1 cellular context compared by ENCODE assay signal in the genomic region with DNA sequence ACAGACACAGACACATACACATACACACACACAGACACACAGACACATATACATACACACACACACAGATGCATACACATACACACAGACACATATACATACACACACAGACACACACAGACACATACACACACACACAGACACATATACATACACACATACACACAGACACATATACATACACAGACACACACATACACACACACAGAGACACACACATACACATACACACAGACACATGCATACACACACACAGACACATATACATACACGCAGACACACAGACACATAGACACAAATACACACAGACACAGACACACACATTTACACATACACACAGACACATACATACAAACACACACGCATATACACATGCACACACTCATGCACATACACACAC.
TF ChIP-seq lines count a peak whose summit lies in the region.

No MANE protein-coding gene starts in this region.

TF ChIP-seq in HepG2, 621 proteins besides CTCF, POLR2A, EP300 and RAD21 (continued from another document and continues in another):
- TF ChIP-seq, protein P1, sequence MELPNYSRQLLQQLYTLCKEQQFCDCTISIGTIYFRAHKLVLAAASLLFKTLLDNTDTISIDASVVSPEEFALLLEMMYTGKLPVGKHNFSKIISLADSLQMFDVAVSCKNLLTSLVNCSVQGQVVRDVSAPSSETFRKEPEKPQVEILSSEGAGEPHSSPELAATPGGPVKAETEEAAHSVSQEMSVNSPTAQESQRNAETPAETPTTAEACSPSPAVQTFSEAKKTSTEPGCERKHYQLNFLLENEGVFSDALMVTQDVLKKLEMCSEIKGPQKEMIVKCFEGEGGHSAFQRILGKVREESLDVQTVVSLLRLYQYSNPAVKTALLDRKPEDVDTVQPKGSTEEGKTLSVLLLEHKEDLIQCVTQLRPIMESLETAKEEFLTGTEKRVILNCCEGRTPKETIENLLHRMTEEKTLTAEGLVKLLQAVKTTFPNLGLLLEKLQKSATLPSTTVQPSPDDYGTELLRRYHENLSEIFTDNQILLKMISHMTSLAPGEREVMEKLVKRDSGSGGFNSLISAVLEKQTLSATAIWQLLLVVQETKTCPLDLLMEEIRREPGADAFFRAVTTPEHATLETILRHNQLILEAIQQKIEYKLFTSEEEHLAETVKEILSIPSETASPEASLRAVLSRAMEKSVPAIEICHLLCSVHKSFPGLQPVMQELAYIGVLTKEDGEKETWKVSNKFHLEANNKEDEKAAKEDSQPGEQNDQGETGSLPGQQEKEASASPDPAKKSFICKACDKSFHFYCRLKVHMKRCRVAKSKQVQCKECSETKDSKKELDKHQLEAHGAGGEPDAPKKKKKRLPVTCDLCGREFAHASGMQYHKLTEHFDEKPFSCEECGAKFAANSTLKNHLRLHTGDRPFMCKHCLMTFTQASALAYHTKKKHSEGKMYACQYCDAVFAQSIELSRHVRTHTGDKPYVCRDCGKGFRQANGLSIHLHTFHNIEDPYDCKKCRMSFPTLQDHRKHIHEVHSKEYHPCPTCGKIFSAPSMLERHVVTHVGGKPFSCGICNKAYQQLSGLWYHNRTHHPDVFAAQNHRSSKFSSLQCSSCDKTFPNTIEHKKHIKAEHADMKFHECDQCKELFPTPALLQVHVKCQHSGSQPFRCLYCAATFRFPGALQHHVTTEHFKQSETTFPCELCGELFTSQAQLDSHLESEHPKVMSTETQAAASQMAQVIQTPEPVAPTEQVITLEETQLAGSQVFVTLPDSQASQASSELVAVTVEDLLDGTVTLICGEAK (IDR thresholded peaks at IDR 0.05), result peak; percentile 42
- TF ChIP-seq, protein P1 (CRISPR knock-in tag; IDR thresholded peaks at IDR 0.05), result no peak
- TF ChIP-seq ZNF570 (CRISPR knock-in tag; IDR thresholded peaks at IDR 0.05; ENCODE audit: borderline replicate concordance) (no peak), TBX3 (IDR thresholded peaks at IDR 0.05; ENCODE audit: borderline replicate concordance) (no peak), IKZF1 (IDR thresholded peaks at IDR 0.05) (peak; percentile 94; the same call in 1 of the 2 replicates), ZEB1 (IDR thresholded peaks at IDR 0.05; ENCODE audit: insufficient replicate concordance, low read depth) (no peak), JUN (CRISPR knock-in tag; IDR thresholded peaks at IDR 0.05) (no peak), ARNT (IDR thresholded peaks at IDR 0.05) (0 out of 2 replicates have a peak, but pooled peaks have one; percentile 81), FOXP1 (IDR thresholded peaks at IDR 0.05) (peak; percentile 40; the same call in 1 of the 2 replicates), FOXP1 (CRISPR knock-in tag; IDR thresholded peaks at IDR 0.05) (no peak), ATF7-NPFF (CRISPR knock-in tag; IDR thresholded peaks at IDR 0.05; ENCODE audit: low read depth) (no peak), ZNF607 (CRISPR knock-in tag; IDR thresholded peaks at IDR 0.05; ENCODE audit: borderline replicate concordance) (no peak), CREM (IDR thresholded peaks at IDR 0.05) (no peak), CREM (CRISPR knock-in tag; IDR thresholded peaks at IDR 0.05) (no peak), NBN (conservative IDR thresholded peaks at IDR 0.05) (peak; percentile 96), FOXA1 (IDR thresholded peaks at IDR 0.05) (peak; percentile 31; the same call in 1 of the 2 replicates), FOXA1 (CRISPR knock-in tag; IDR thresholded peaks at IDR 0.05) (no peak), PHB2 (IDR thresholded peaks at IDR 0.05; ENCODE audit: partially characterized antibody) (peak; percentile 96), NPAS2 (CRISPR knock-in tag; IDR thresholded peaks at IDR 0.05; ENCODE audit: borderline replicate concordance) (no peak), SMYD3 (CRISPR knock-in tag; IDR thresholded peaks at IDR 0.05) (no peak), ZNF326 (CRISPR knock-in tag; IDR thresholded peaks at IDR 0.05; ENCODE audit: borderline replicate concordance) (no peak), BRCA1 (CRISPR knock-in tag; IDR thresholded peaks at IDR 0.05) (no peak), PAF1 (CRISPR knock-in tag; IDR thresholded peaks at IDR 0.05) (no peak), ZNF20 (CRISPR knock-in tag; IDR thresholded peaks at IDR 0.05) (no peak), ZNF709 (CRISPR knock-in tag; IDR thresholded peaks at IDR 0.05) (no peak), SAP130 (CRISPR knock-in tag; IDR thresholded peaks at IDR 0.05; ENCODE audit: low read depth) (no peak), RAD51 (IDR thresholded peaks at IDR 0.05; ENCODE audit: borderline replicate concordance) (0 out of 2 replicates have a peak, but pooled peaks have one; percentile 35), SRSF9 (IDR thresholded peaks at IDR 0.05; ENCODE audit: borderline replicate concordance, insufficient read depth, low read depth, low read length, poor library complexity, severe bottlenecking) (no peak), ATF7 (IDR thresholded peaks at IDR 0.05) (peak; percentile 29; the same call in 1 of the 2 replicates), ATF7 (CRISPR knock-in tag; IDR thresholded peaks at IDR 0.05) (no peak), ZNF207 (IDR thresholded peaks at IDR 0.05; ENCODE audit: borderline replicate concordance) (0 out of 2 replicates have a peak, but pooled peaks have one; percentile 66), PLRG1 (conservative IDR thresholded peaks at IDR 0.05) (peak; percentile 93; the same call in 1 of the 2 replicates), LCORL (IDR thresholded peaks at IDR 0.05) (peak; percentile 53; the same call in 1 of the 2 replicates), LCORL (CRISPR knock-in tag; IDR thresholded peaks at IDR 0.05) (no peak), ATM (IDR thresholded peaks at IDR 0.05; ENCODE audit: borderline replicate concordance) (peak; percentile 64; the same call in 1 of the 2 replicates), ZFP36 (IDR thresholded peaks at IDR 0.05; ENCODE audit: borderline replicate concordance, low read depth, low read length, partially characterized antibody) (no peak), TGIF2 (CRISPR knock-in tag; IDR thresholded peaks at IDR 0.05) (no peak)
- TF ChIP-seq, protein P2, sequence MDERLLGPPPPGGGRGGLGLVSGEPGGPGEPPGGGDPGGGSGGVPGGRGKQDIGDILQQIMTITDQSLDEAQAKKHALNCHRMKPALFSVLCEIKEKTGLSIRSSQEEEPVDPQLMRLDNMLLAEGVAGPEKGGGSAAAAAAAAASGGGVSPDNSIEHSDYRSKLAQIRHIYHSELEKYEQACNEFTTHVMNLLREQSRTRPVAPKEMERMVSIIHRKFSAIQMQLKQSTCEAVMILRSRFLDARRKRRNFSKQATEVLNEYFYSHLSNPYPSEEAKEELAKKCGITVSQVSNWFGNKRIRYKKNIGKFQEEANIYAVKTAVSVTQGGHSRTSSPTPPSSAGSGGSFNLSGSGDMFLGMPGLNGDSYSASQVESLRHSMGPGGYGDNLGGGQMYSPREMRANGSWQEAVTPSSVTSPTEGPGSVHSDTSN (CRISPR knock-in tag; IDR thresholded peaks at IDR 0.05), result no peak
- TF ChIP-seq, protein P3, sequence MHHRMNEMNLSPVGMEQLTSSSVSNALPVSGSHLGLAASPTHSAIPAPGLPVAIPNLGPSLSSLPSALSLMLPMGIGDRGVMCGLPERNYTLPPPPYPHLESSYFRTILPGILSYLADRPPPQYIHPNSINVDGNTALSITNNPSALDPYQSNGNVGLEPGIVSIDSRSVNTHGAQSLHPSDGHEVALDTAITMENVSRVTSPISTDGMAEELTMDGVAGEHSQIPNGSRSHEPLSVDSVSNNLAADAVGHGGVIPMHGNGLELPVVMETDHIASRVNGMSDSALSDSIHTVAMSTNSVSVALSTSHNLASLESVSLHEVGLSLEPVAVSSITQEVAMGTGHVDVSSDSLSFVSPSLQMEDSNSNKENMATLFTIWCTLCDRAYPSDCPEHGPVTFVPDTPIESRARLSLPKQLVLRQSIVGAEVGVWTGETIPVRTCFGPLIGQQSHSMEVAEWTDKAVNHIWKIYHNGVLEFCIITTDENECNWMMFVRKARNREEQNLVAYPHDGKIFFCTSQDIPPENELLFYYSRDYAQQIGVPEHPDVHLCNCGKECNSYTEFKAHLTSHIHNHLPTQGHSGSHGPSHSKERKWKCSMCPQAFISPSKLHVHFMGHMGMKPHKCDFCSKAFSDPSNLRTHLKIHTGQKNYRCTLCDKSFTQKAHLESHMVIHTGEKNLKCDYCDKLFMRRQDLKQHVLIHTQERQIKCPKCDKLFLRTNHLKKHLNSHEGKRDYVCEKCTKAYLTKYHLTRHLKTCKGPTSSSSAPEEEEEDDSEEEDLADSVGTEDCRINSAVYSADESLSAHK (CRISPR knock-in tag; IDR thresholded peaks at IDR 0.05; ENCODE audit: borderline replicate concordance), result no peak
- TF ChIP-seq, protein P4, sequence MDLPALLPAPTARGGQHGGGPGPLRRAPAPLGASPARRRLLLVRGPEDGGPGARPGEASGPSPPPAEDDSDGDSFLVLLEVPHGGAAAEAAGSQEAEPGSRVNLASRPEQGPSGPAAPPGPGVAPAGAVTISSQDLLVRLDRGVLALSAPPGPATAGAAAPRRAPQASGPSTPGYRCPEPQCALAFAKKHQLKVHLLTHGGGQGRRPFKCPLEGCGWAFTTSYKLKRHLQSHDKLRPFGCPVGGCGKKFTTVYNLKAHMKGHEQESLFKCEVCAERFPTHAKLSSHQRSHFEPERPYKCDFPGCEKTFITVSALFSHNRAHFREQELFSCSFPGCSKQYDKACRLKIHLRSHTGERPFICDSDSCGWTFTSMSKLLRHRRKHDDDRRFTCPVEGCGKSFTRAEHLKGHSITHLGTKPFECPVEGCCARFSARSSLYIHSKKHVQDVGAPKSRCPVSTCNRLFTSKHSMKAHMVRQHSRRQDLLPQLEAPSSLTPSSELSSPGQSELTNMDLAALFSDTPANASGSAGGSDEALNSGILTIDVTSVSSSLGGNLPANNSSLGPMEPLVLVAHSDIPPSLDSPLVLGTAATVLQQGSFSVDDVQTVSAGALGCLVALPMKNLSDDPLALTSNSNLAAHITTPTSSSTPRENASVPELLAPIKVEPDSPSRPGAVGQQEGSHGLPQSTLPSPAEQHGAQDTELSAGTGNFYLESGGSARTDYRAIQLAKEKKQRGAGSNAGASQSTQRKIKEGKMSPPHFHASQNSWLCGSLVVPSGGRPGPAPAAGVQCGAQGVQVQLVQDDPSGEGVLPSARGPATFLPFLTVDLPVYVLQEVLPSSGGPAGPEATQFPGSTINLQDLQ (CRISPR knock-in tag; IDR thresholded peaks at IDR 0.05), result no peak
- TF ChIP-seq, protein P5, sequence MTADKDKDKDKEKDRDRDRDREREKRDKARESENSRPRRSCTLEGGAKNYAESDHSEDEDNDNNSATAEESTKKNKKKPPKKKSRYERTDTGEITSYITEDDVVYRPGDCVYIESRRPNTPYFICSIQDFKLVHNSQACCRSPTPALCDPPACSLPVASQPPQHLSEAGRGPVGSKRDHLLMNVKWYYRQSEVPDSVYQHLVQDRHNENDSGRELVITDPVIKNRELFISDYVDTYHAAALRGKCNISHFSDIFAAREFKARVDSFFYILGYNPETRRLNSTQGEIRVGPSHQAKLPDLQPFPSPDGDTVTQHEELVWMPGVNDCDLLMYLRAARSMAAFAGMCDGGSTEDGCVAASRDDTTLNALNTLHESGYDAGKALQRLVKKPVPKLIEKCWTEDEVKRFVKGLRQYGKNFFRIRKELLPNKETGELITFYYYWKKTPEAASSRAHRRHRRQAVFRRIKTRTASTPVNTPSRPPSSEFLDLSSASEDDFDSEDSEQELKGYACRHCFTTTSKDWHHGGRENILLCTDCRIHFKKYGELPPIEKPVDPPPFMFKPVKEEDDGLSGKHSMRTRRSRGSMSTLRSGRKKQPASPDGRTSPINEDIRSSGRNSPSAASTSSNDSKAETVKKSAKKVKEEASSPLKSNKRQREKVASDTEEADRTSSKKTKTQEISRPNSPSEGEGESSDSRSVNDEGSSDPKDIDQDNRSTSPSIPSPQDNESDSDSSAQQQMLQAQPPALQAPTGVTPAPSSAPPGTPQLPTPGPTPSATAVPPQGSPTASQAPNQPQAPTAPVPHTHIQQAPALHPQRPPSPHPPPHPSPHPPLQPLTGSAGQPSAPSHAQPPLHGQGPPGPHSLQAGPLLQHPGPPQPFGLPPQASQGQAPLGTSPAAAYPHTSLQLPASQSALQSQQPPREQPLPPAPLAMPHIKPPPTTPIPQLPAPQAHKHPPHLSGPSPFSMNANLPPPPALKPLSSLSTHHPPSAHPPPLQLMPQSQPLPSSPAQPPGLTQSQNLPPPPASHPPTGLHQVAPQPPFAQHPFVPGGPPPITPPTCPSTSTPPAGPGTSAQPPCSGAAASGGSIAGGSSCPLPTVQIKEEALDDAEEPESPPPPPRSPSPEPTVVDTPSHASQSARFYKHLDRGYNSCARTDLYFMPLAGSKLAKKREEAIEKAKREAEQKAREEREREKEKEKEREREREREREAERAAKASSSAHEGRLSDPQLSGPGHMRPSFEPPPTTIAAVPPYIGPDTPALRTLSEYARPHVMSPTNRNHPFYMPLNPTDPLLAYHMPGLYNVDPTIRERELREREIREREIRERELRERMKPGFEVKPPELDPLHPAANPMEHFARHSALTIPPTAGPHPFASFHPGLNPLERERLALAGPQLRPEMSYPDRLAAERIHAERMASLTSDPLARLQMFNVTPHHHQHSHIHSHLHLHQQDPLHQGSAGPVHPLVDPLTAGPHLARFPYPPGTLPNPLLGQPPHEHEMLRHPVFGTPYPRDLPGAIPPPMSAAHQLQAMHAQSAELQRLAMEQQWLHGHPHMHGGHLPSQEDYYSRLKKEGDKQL (CRISPR knock-in tag; IDR thresholded peaks at IDR 0.05; ENCODE audit: low read depth), result no peak
